ENCODE assay signal across 20 cellular contexts in genomic region chr9:135254176-135255032, GRCh38.
DNase-seq lines count a peak whose midpoint lies in the region; ATAC-seq, FAIRE-seq and TF ChIP-seq lines count a peak whose summit lies in the region.
"Had no signal": no experiment of that assay in that cellular context is flagged by ENCODE, and none has a peak within 500 bp of the region (broad histone marks: within the 10 kb centered on the region; RNA-seq: fewer than 3 reads in every experiment).

No MANE protein-coding gene starts in this region.

- H2BK120ac ChIP-seq in H1 (replicated peaks; ENCODE audit: low read depth, low read length) = no peak overlapping the region

- H4K8ac ChIP-seq in H1 (ENCODE audit: extremely low read depth, insufficient read depth, low read length) = no peak overlapping the region

- no peak overlapping the region for H3K9ac ChIP-seq in H1 (replicated peaks in 1 of 4; ENCODE audit: extremely low read depth in 1 of 4, low read depth in 3 of 4, low read length in 3 of 4)

- H3K27ac ChIP-seq in right cardiac atrium (ENCODE audit: low read length) = no peak overlapping the region
- H3K27ac ChIP-seq in H1 (ENCODE audit: low read depth, low read length) = no peak overlapping the region
- no peak overlapping the region for H3K27ac ChIP-seq in osteoblast (ENCODE audit: low read depth, low read length)
- H3K27ac ChIP-seq in upper lobe of right lung = no peak overlapping the region
- H3K27ac ChIP-seq: Peyer's patch had no signal

- no peak overlapping the region for H2BK20ac ChIP-seq in H1 (ENCODE audit: low read length)

- TF ChIP-seq POLR2A in H1 (IDR thresholded peaks at IDR 0.05; ENCODE audit: control extremely low read depth in 1 of 2, low read depth in 2 of 2, low read length in 2 of 2) = no peak

- WGBS in right cardiac atrium = 88% methylated on average over 25 of the region's 25 CpGs
- 92% methylated on average over 23 of the region's 25 CpGs; no CpG with 5 or more reads in 1 of the 2 experiments for WGBS in H1 (ENCODE audit: extremely low coverage in 1 of 2, insufficient coverage in 1 of 2, insufficient read length in 1 of 2, insufficient replicate concordance in 2 of 2, low coverage in 1 of 2, low lambda C conversion rate in 2 of 2, missing lambda C conversion rate in 1 of 2), 2 experiments

- no peak overlapping the region for H3K23ac ChIP-seq in H1 (ENCODE audit: insufficient read length)

- H3K4me3 ChIP-seq in right cardiac atrium (ENCODE audit: low read length) (no peak overlapping the region), H1 (ENCODE audit: extremely low read depth in 1 of 4, insufficient read depth in 2 of 4, low read depth in 3 of 4, low read length in 4 of 4) (no peak overlapping the region), osteoblast (ENCODE audit: insufficient read depth, low read length) (no peak overlapping the region), upper lobe of right lung (no peak overlapping the region)
- H3K4me3 ChIP-seq: HAP-1, Peyer's patch had no signal

- CTCF ChIA-PET in H1 (lab: Charles Lee; ENCODE audit: partially characterized antibody) = interaction anchor here (0.5 to 1.2 kb wide), 8 partner anchors 9 to 160 kb away, joined by 3 read pairs; no protein-coding TSS in a partner anchor

- POLR2A ChIA-PET in H1 (lab: Charles Lee; ENCODE audit: partially characterized antibody) = no interaction called here

- H3K4me2 ChIP-seq in H1 (ENCODE audit: insufficient read depth in 1 of 2, low read depth in 2 of 2, low read length in 2 of 2) = peak overlapping the region in 1 of 2 experiments; percentile 33; a peak in 1 of 4 replicates
- H3K4me2 ChIP-seq in osteoblast (ENCODE audit: insufficient read depth, low read length) = no peak overlapping the region

- H3K56ac ChIP-seq in H1 (replicated peaks; ENCODE audit: insufficient read length, low read depth, low read length) = no peak overlapping the region

- H3K79me1 ChIP-seq in H1 (ENCODE audit: low read depth, low read length) = no peaks in the 10 kb centered on the region

- H3K79me2 ChIP-seq in H1 (ENCODE audit: control insufficient read depth in 1 of 2, insufficient read depth in 2 of 2, low read length in 2 of 2) (no peaks in the 10 kb centered on the region), osteoblast (ENCODE audit: insufficient read depth, low read length) (no peaks in the 10 kb centered on the region)

- intact Hi-C loops in cardiac septum (cut with DNase I) (no loop called here), right cardiac atrium (cut with DNase I) (no loop called here), upper lobe of right lung (cut with DNase I) (no loop called here)

- DNase-seq in cardiac septum (ENCODE audit: low spot score) (peak; percentile 74), right cardiac atrium (no peak), H1 (ENCODE audit: low read depth in 1 of 2, low spot score in 2 of 2) (no peak), osteoblast (ENCODE audit: insufficient read length, low spot score, missing footprints) (peak; percentile 58), upper lobe of right lung (peak; percentile 58), AG08395 (ENCODE audit: low spot score) (no peak), G401 (ENCODE audit: low spot score) (no peak), dedifferentiated amniotic fluid mesenchymal stem cell (ENCODE audit: extremely low spot score) (no peak)
- DNase-seq: DMS53; GF-D8; NCI-H1105; NCI-H146; NCI-H2029; NCI-H2227 treated with DMSO at 0.1 percent for 48 hours; NCI-H510A treated with DMSO at 0.1 percent for 48 hours; NCI-H748 treated with DMSO at 0.1 percent for 48 hours; NK-92 treated with Interleukin-12 subunit alpha and Interleukin-12 subunit beta, amount 100 ng/mL, for 24 hours; Peyer's patch had no signal

- H3K18ac ChIP-seq in H1 (ENCODE audit: extremely low read depth, low read length) = no peak overlapping the region; the same call in 1 of the 2 replicates

- H2AFZ ChIP-seq in H1 (ENCODE audit: low read length) (0 out of 2 replicates have a peak overlapping the region, but pooled peaks have one; percentile 40), osteoblast (ENCODE audit: low read length) (no peak overlapping the region)

- no peaks in the 10 kb centered on the region for H3K36me3 ChIP-seq in H1 (ENCODE audit: control insufficient read depth in 2 of 4, insufficient read depth in 4 of 4, low read length in 3 of 4)
- no peaks in the 10 kb centered on the region for H3K36me3 ChIP-seq in osteoblast (ENCODE audit: insufficient read depth, low read length)
- H3K36me3 ChIP-seq in upper lobe of right lung = no peaks in the 10 kb centered on the region
- H3K36me3 ChIP-seq: HAP-1, Peyer's patch had no signal

- H2AK5ac ChIP-seq in H1 (ENCODE audit: low read depth, low read length) = no peak overlapping the region

- H3K9me3 ChIP-seq in right cardiac atrium (ENCODE audit: control insufficient read depth, low read length) (no peaks in the 10 kb centered on the region), H1 (ENCODE audit: insufficient read depth in 2 of 2, low read depth in 1 of 2, low read length in 1 of 2) (no peaks in the 10 kb centered on the region), osteoblast (ENCODE audit: low read depth, low read length) (no peaks in the 10 kb centered on the region), upper lobe of right lung (no peaks in the 10 kb centered on the region)
- H3K9me3 ChIP-seq: HAP-1, Peyer's patch had no signal

- peak overlapping the region; percentile 83; the same call in 1 of the 2 replicates for H2BK15ac ChIP-seq in H1 (ENCODE audit: low read length)

- in situ Hi-C loops in G401 (cut with HindIII; ENCODE audit: low sequenced_read_pairs) = no loop called here

- no peaks in the 10 kb centered on the region for H4K20me1 ChIP-seq in H1 (replicated peaks in 1 of 2; ENCODE audit: control insufficient read depth in 1 of 2, insufficient read depth in 2 of 2, low read length in 2 of 2)
- H4K20me1 ChIP-seq in osteoblast (ENCODE audit: insufficient read depth, low read length) = no peaks in the 10 kb centered on the region

- no peak overlapping the region for H2BK5ac ChIP-seq in H1 (ENCODE audit: low read depth, low read length)

- H4K91ac ChIP-seq in H1 (replicated peaks; ENCODE audit: insufficient read length, low read length) = no peak overlapping the region

- H3K23me2 ChIP-seq in H1 (ENCODE audit: low read depth, low read length) = no peaks in the 10 kb centered on the region

- FAIRE-seq in H1 (lab: Jason Lieb, UNC) = no peak
- FAIRE-seq: D721Med had no signal

- H3K27me3 ChIP-seq in right cardiac atrium (ENCODE audit: control insufficient read depth, insufficient read depth) = no peaks in the 10 kb centered on the region
- peaks cover 0 to 8% (median 0%) of the 10 kb centered on the region in 4 experiments; a peak in 3 of 7 replicates for H3K27me3 ChIP-seq in H1 (replicated peaks in 1 of 4; ENCODE audit: control insufficient read depth in 3 of 4, extremely low read depth in 1 of 4, insufficient read depth in 3 of 4, low read length in 3 of 4)
- no peaks in the 10 kb centered on the region for H3K27me3 ChIP-seq in osteoblast (ENCODE audit: insufficient read depth, low read length)
- H3K27me3 ChIP-seq in upper lobe of right lung = no peaks in the 10 kb centered on the region
- H3K27me3 ChIP-seq: Peyer's patch had no signal

- TF ChIP-seq EP300 in H1 (IDR thresholded peaks at IDR 0.05; ENCODE audit: borderline replicate concordance in 1 of 2, low read depth in 2 of 2, low read length in 2 of 2) = no peak

- TF ChIP-seq RAD21 in H1 (IDR thresholded peaks at IDR 0.05 in 1 of 2, conservative IDR thresholded peaks at IDR 0.05 in 1 of 2; ENCODE audit: low read depth in 2 of 2, low read length in 2 of 2) = no peak

- TF ChIP-seq CTCF in H1 (IDR thresholded peaks at IDR 0.05; ENCODE audit: control extremely low read depth in 1 of 3, insufficient read depth in 1 of 3, low read depth in 1 of 3, low read length in 3 of 3) (no peak), osteoblast (IDR thresholded peaks at IDR 0.05; ENCODE audit: extremely low read depth, low read depth, low read length) (no peak), upper lobe of right lung (IDR thresholded peaks at IDR 0.05) (no peak)

- no peaks in the 10 kb centered on the region for H3K4me1 ChIP-seq in right cardiac atrium (ENCODE audit: control insufficient read depth, insufficient read depth, low read length)
- peaks cover 4 to 20% (median 17%) of the 10 kb centered on the region in 4 experiments for H3K4me1 ChIP-seq in H1 (replicated peaks in 1 of 4; ENCODE audit: control insufficient read depth in 3 of 4, insufficient read depth in 4 of 4, low read length in 3 of 4)
- H3K4me1 ChIP-seq in osteoblast (ENCODE audit: insufficient read depth, low read length) = no peaks in the 10 kb centered on the region
- H3K4me1 ChIP-seq in upper lobe of right lung = no peaks in the 10 kb centered on the region
- H3K4me1 ChIP-seq: HAP-1, Peyer's patch had no signal

- peak overlapping the region; percentile 1 for H3K4ac ChIP-seq in H1 (replicated peaks; ENCODE audit: insufficient read length, low read depth, low read length)

- peak overlapping the region; percentile 62; the same call in 1 of the 2 replicates for H2BK12ac ChIP-seq in H1 (ENCODE audit: low read depth, low read length)

- no peak overlapping the region for H3K14ac ChIP-seq in H1 (ENCODE audit: insufficient read length)

- peak overlapping the region; percentile 3 for H4K5ac ChIP-seq in H1 (ENCODE audit: insufficient read length, low read depth, low read length)

- no peak for ATAC-seq in right cardiac atrium
- no peak for ATAC-seq in upper lobe of right lung

TF ChIP-seq in H1, 55 proteins besides CTCF, POLR2A, EP300 and RAD21 (continues in another document):
- TF ChIP-seq RXRA (IDR thresholded peaks at IDR 0.05; ENCODE audit: insufficient read depth, low read depth, low read length) = no peak
- TF ChIP-seq CEBPB (IDR thresholded peaks at IDR 0.05; ENCODE audit: low read depth, low read length) = no peak
- TF ChIP-seq POLR2AphosphoS5 (IDR thresholded peaks at IDR 0.05; ENCODE audit: low read depth, low read length) = no peak
- TF ChIP-seq ZNF274 (IDR thresholded peaks at IDR 0.05; ENCODE audit: borderline replicate concordance, extremely low read depth, low read length) = no peak
- TF ChIP-seq TEAD4 (IDR thresholded peaks at IDR 0.05; ENCODE audit: low read depth, low read length) = no peak
- no peak for TF ChIP-seq NRF1 (IDR thresholded peaks at IDR 0.05; ENCODE audit: low read depth, low read length)
- no peak for TF ChIP-seq KDM4A (IDR thresholded peaks at IDR 0.05; ENCODE audit: low read depth, low read length, severe bottlenecking)
- TF ChIP-seq CBX8 (IDR thresholded peaks at IDR 0.05; ENCODE audit: borderline replicate concordance, low read depth, low read length) = no peak
- no peak for TF ChIP-seq CBX5 (IDR thresholded peaks at IDR 0.05; ENCODE audit: low read depth, low read length)
- no peak for TF ChIP-seq E2F6 (IDR thresholded peaks at IDR 0.05)
- TF ChIP-seq HDAC6 (IDR thresholded peaks at IDR 0.05; ENCODE audit: low read depth, low read length) = no peak
- TF ChIP-seq TBP (IDR thresholded peaks at IDR 0.05; ENCODE audit: low read depth, low read length) = no peak

Comparison
In these comparisons a context has a peak if more than half of its experiments do, and no peak if none do; other contexts are left out.
1. DNase-seq: peak in cardiac septum (single experiment), osteoblast (single experiment) and upper lobe of right lung (single experiment); none in right cardiac atrium (0 of 3), H1 (0 of 2), AG08395 (single experiment), G401 (single experiment) and dedifferentiated amniotic fluid mesenchymal stem cell (single experiment).